In genomic region chr3:129598484-129598883, GRCh38 we compare ENCODE assay signal across 12 cellular contexts. TPM values are rescaled to one million over a fixed set of nuclear protein-coding genes. Genes with fewer than 3 reads are reported as not detected.
DNase-seq lines count a peak whose midpoint lies in the region; ATAC-seq, FAIRE-seq and TF ChIP-seq lines count a peak whose summit lies in the region.
"Had no signal": no experiment of that assay in that cellular context is flagged by ENCODE, and none has a peak within 500 bp of the region (broad histone marks: within the 10 kb centered on the region; RNA-seq: fewer than 3 reads in every experiment).

No MANE protein-coding gene starts in this region.

- POLR2A ChIA-PET in HepG2 (lab: Yijun Ruan, JAX): interaction anchor here (1.0 to 5.7 kb wide), 3 partner anchors 16 to 64 kb away, joined by 3 to 107 read pairs (median 33); no protein-coding TSS in a partner anchor

- no peaks in the 10 kb centered on the region for H3K36me3 ChIP-seq in GM23338 (ENCODE audit: insufficient read depth)
- H3K36me3 ChIP-seq in astrocyte (ENCODE audit: insufficient read depth, low read length): no peaks in the 10 kb centered on the region
- H3K36me3 ChIP-seq in HepG2 (replicated peaks in 1 of 2; ENCODE audit: control insufficient read depth in 1 of 2, insufficient read depth in 2 of 2, low read length in 2 of 2): peaks cover 0 to 5% of the 10 kb centered on the region in 2 experiments; a peak in 2 of 5 replicates

- TF ChIP-seq CTCF in GM23338 (conservative IDR thresholded peaks at IDR 0.05; ENCODE audit: low read depth in 2 of 2) (no peak), astrocyte (IDR thresholded peaks at IDR 0.05; ENCODE audit: insufficient read depth, low read depth, low read length) (no peak), HepG2 (CRISPR knock-in tag; IDR thresholded peaks at IDR 0.05) (no peak)

- H3F3A ChIP-seq in GM23338 (replicated peaks; ENCODE audit: low read depth): peaks cover 16% of the 10 kb centered on the region

- TF ChIP-seq EP300 in HepG2 (IDR thresholded peaks at IDR 0.05; ENCODE audit: low read depth in 2 of 2, low read length in 2 of 2) (no peak), HepG2 (CRISPR knock-in tag; IDR thresholded peaks at IDR 0.05; ENCODE audit: borderline replicate concordance) (no peak)

- H3K79me2 ChIP-seq in GM23338 (replicated peaks; ENCODE audit: insufficient read depth) (peaks cover 35% of the 10 kb centered on the region), astrocyte (ENCODE audit: insufficient read depth, low read length) (peaks cover 89% of the 10 kb centered on the region), HepG2 (ENCODE audit: insufficient read depth, low read length) (peaks cover 74% of the 10 kb centered on the region)

- peaks cover 20% of the 10 kb centered on the region for H3K27me3 Mint-ChIP-seq in GM23338 (ENCODE audit: insufficient read depth, low read depth, poor library complexity)
- H3K27me3 Mint-ChIP-seq in astrocyte (ENCODE audit: low read depth, unreplicated experiment): no peaks in the 10 kb centered on the region

- no peak for TF ChIP-seq POLR2A in HepG2 (IDR thresholded peaks at IDR 0.05; ENCODE audit: insufficient read depth in 1 of 2, low read depth in 2 of 2, low read length in 2 of 2)

- H3K4me3 ChIP-seq in GM23338 (no peak overlapping the region), astrocyte (ENCODE audit: insufficient read depth, low read depth, low read length) (no peak overlapping the region), HepG2 (replicated peaks in 1 of 3; ENCODE audit: insufficient read depth in 1 of 3, low read depth in 2 of 3, low read length in 3 of 3) (no peak overlapping the region; a peak in 1 of 6 replicates)

- H3K27ac ChIP-seq in GM23338 (ENCODE audit: low read depth) (no peak overlapping the region), astrocyte (ENCODE audit: low read depth, low read length) (peak overlapping the region; percentile 91), HepG2 (ENCODE audit: extremely low read length, insufficient read depth, low read length) (no peak overlapping the region)
- H3K27ac ChIP-seq: C4-2B had no signal

- CTCF ChIA-PET in HepG2 (lab: Yijun Ruan, JAX; ENCODE audit: low intra/inter-chr PET ratio, low total read pairs): no interaction called here

- H3K9ac ChIP-seq in astrocyte (ENCODE audit: low read length) (peak overlapping the region; percentile 79), HepG2 (ENCODE audit: insufficient read depth, low read depth, low read length) (no peak overlapping the region)

- no TSS peak for BruUV-seq in HepG2 (replicated peaks; lab: Mats Ljungman, UMichigan)

- peaks cover 82% of the 10 kb centered on the region for H3K4me1 Mint-ChIP-seq in GM23338
- H3K4me1 Mint-ChIP-seq in astrocyte (ENCODE audit: low read depth, unreplicated experiment): peaks cover 78% of the 10 kb centered on the region
- peaks cover 77% of the 10 kb centered on the region for H3K4me1 Mint-ChIP-seq in stimulated activated effector memory CD8-positive, alpha-beta T cell treated with anti-CD3 and anti-CD28 coated beads, Interleukin-12 subunit alpha, Interleukin-12 subunit beta, amount 100 ng/mL, for 72 hours

- H3K27ac Mint-ChIP-seq in GM23338: no peak overlapping the region
- peak overlapping the region; percentile 86 for H3K27ac Mint-ChIP-seq in astrocyte (ENCODE audit: unreplicated experiment)
- H3K27ac Mint-ChIP-seq in stimulated activated effector memory CD8-positive, alpha-beta T cell treated with anti-CD3 and anti-CD28 coated beads, Interleukin-12 subunit alpha, Interleukin-12 subunit beta, amount 100 ng/mL, for 72 hours: peak overlapping the region; percentile 21

- no peak for DNase-seq in GM23338 (ENCODE audit: low spot score)
- DNase-seq in astrocyte (ENCODE audit: low read depth): no peak
- no peak for DNase-seq in HepG2 (ENCODE audit: low spot score)
- no peak for DNase-seq in stimulated activated effector memory CD8-positive, alpha-beta T cell treated with anti-CD3 and anti-CD28 coated beads, Interleukin-12 subunit alpha, Interleukin-12 subunit beta, amount 100 ng/mL, for 72 hours (ENCODE audit: low spot score in 2 of 2)
- no peak for DNase-seq in dedifferentiated amniotic fluid mesenchymal stem cell (ENCODE audit: extremely low spot score)
- no peak for DNase-seq in RCC 7860 (ENCODE audit: low spot score)
- no peak for DNase-seq in NCI-H69 (lab: John Stamatoyannopoulos, UW)
- DNase-seq: activated CD4-positive, CD25-positive, alpha-beta regulatory T cell treated with anti-CD3 and anti-CD28 coated beads, Interleukin-2, amount 50 U/mL, for 72 hours; naive B cell; NCI-H187 treated with DMSO at 0.1 percent for 48 hours had no signal

- FAIRE-seq in astrocyte (lab: Jason Lieb, UNC) (no peak), HepG2 (lab: Jason Lieb, UNC) (no peak), RCC 7860 (lab: Jason Lieb, UNC) (no peak)

- in situ Hi-C loops in HepG2 (cut with HindIII; ENCODE audit: extremely low pct_ligation_motif_present, low pct_unique_long_range_greater_than_20kb): no loop called here

- no peaks in the 10 kb centered on the region for H3K9me3 ChIP-seq in astrocyte (ENCODE audit: insufficient read depth, low read depth, low read length)
- H3K9me3 ChIP-seq in HepG2 (ENCODE audit: low read length): no peaks in the 10 kb centered on the region

- intact Hi-C loops in HepG2 (cut with micrococcal nuclease; ENCODE audit: unreplicated experiment): no loop called here

- H3K4me3 Mint-ChIP-seq in GM23338 (peak overlapping the region; percentile 8; the same call in 1 of the 3 replicates), astrocyte (ENCODE audit: unreplicated experiment) (no peak overlapping the region)
- no peak overlapping the region for H3K4me3 Mint-ChIP-seq in stimulated activated effector memory CD8-positive, alpha-beta T cell treated with anti-CD3 and anti-CD28 coated beads, Interleukin-12 subunit alpha, Interleukin-12 subunit beta, amount 100 ng/mL, for 72 hours
- H3K4me3 Mint-ChIP-seq: naive B cell had no signal

- H3K4me2 ChIP-seq in GM23338: no peak overlapping the region
- peak overlapping the region; percentile 80 for H3K4me2 ChIP-seq in astrocyte (ENCODE audit: low read length)
- peak overlapping the region; percentile 85 for H3K4me2 ChIP-seq in HepG2 (ENCODE audit: low read depth, low read length)

- H3K36me3 Mint-ChIP-seq in GM23338 (ENCODE audit: low read depth) (no peaks in the 10 kb centered on the region; the same call in 2 of the 3 replicates), astrocyte (ENCODE audit: low read depth, unreplicated experiment) (peaks cover 2% of the 10 kb centered on the region)
- H3K36me3 Mint-ChIP-seq in stimulated activated effector memory CD8-positive, alpha-beta T cell treated with anti-CD3 and anti-CD28 coated beads, Interleukin-12 subunit alpha, Interleukin-12 subunit beta, amount 100 ng/mL, for 72 hours: peaks cover 7% of the 10 kb centered on the region
- H3K36me3 Mint-ChIP-seq: naive B cell had no signal

- WGBS in HepG2 (ENCODE audit: low lambda C conversion rate): 87% methylated on average over 9 of the region's 11 CpGs

- H3K4me1 ChIP-seq in GM23338 (ENCODE audit: insufficient read depth) (peaks cover 59% of the 10 kb centered on the region), astrocyte (ENCODE audit: insufficient read depth, low read length) (peaks cover 63% of the 10 kb centered on the region), HepG2 (ENCODE audit: insufficient read depth, low read length) (peaks cover 96% of the 10 kb centered on the region)

- H3K9me3 Mint-ChIP-seq in GM23338: no peaks in the 10 kb centered on the region
- H3K9me3 Mint-ChIP-seq in astrocyte (ENCODE audit: unreplicated experiment): no peaks in the 10 kb centered on the region
- H3K9me3 Mint-ChIP-seq in stimulated activated effector memory CD8-positive, alpha-beta T cell treated with anti-CD3 and anti-CD28 coated beads, Interleukin-12 subunit alpha, Interleukin-12 subunit beta, amount 100 ng/mL, for 72 hours: no peaks in the 10 kb centered on the region
- H3K9me3 Mint-ChIP-seq: naive B cell had no signal

- TF ChIP-seq RAD21 in HepG2 (CRISPR knock-in tag; IDR thresholded peaks at IDR 0.05): no peak

- no peaks in the 10 kb centered on the region for H3K27me3 ChIP-seq in GM23338 (ENCODE audit: insufficient read depth)
- H3K27me3 ChIP-seq in astrocyte (ENCODE audit: insufficient read depth, low read length): no peaks in the 10 kb centered on the region
- no peaks in the 10 kb centered on the region for H3K27me3 ChIP-seq in HepG2 (ENCODE audit: control insufficient read depth in 1 of 2, insufficient read depth in 2 of 2, low read length in 2 of 2)

- no peak for ATAC-seq in GM23338
- no peak for ATAC-seq in HepG2
- peak; percentile 2 for ATAC-seq in stimulated activated effector memory CD8-positive, alpha-beta T cell treated with anti-CD3 and anti-CD28 coated beads, Interleukin-12 subunit alpha, Interleukin-12 subunit beta, amount 100 ng/mL, for 72 hours
- no peak for ATAC-seq in GM18909 (IDR thresholded peaks at IDR 0.05; ENCODE audit: poor library complexity, unreplicated experiment)

- H2AFZ ChIP-seq in GM23338 (no peak overlapping the region), astrocyte (ENCODE audit: low read depth, low read length) (no peak overlapping the region), HepG2 (ENCODE audit: low read length) (no peak overlapping the region)

- no peaks in the 10 kb centered on the region for H3K9me2 ChIP-seq in GM23338 (ENCODE audit: insufficient read depth)

- H4K20me1 ChIP-seq in GM23338 (replicated peaks; ENCODE audit: insufficient read depth) (peaks cover 3% of the 10 kb centered on the region; the same call in 1 of the 2 replicates), astrocyte (ENCODE audit: insufficient read depth, low read length) (peaks cover 24% of the 10 kb centered on the region), HepG2 (ENCODE audit: insufficient read depth, low read length) (peaks cover 26% of the 10 kb centered on the region)

RNA-seq across cellular contexts. Expression of gene PLXND1, which starts 8.0 kb away (rescaled TPM):
- 30.7 and 60.4 TPM in 2 replicates for total RNA-seq in GM23338 (2014; rRNA removed; shearing (Covaris generic))
- 13.3 and 14.7 TPM in 2 replicates for polyA plus RNA-seq in GM23338 (2016; fragmentation: Nextera tagmentation; extraction: Ambion mirVana)
- total RNA-seq in astrocyte: 184 and 188 TPM in 2 replicates
- 15.9 and 25.3 TPM in 2 replicates for total RNA-seq in HepG2 (2016; rRNA removed; fragmentation: Illumina TruSeq; extraction: Trizol)
- total RNA-seq in HepG2 (2016; cell fraction: cytosol; rRNA removed; fragmentation: Illumina TruSeq; extraction: Trizol; ENCODE audit: low read depth): 6.6 and 10.2 TPM in 2 replicates
- 17.4 and 18.7 TPM in 2 replicates for total RNA-seq in HepG2 (2016; cell fraction: insoluble cytoplasmic fraction; rRNA removed; fragmentation: Illumina TruSeq; extraction: Trizol)
- total RNA-seq in HepG2 (2016; cell fraction: membrane; rRNA removed; fragmentation: Illumina TruSeq; extraction: Trizol): 20.1 and 23.5 TPM in 2 replicates
- 31.2 and 42.9 TPM in 2 replicates for total RNA-seq in HepG2 (2016; cell fraction: nucleus; rRNA removed; fragmentation: Illumina TruSeq; extraction: Trizol)
- polyA plus RNA-seq in HepG2 (2011; rRNA removed): 42.0 and 51.9 TPM in 2 replicates
- polyA plus RNA-seq in HepG2 (2011; cell fraction: cytosol; rRNA removed): 32.8 and 38.1 TPM in 2 replicates
- polyA plus RNA-seq in HepG2 (2011; cell fraction: nucleus; rRNA removed): 227 and 266 TPM in 2 replicates
- polyA plus RNA-seq in HepG2 (2012): 48.7 and 95.9 TPM in 2 replicates
- 4.4 and 4.6 TPM in 2 replicates for polyA plus RNA-seq in HepG2 (2016; cell fraction: cytosol; fragmentation: Illumina TruSeq; extraction: Trizol; ENCODE audit: low read depth)
- polyA plus RNA-seq in HepG2 (2016; cell fraction: insoluble cytoplasmic fraction; fragmentation: Illumina TruSeq; extraction: Trizol; ENCODE audit: low read depth): 20.5 and 26.7 TPM in 2 replicates
- 14.3 and 14.5 TPM in 2 replicates for polyA plus RNA-seq in HepG2 (2016; cell fraction: membrane; fragmentation: Illumina TruSeq; extraction: Trizol; ENCODE audit: low read depth)
- polyA plus RNA-seq in HepG2 (2016; cell fraction: nucleus; fragmentation: Illumina TruSeq; extraction: Trizol; ENCODE audit: insufficient read depth, low read depth): 87.9 and 89.2 TPM in 2 replicates
- 25.6 and 59.9 TPM in 2 replicates for polyA minus RNA-seq in HepG2 (2011; rRNA and poly(A)+ RNA removed; ENCODE audit: low replicate concordance)
- polyA minus RNA-seq in HepG2 (2011; cell fraction: cytosol; rRNA and poly(A)+ RNA removed): 30.9 and 54.1 TPM in 2 replicates
- 61.7 and 71.7 TPM in 2 replicates for polyA minus RNA-seq in HepG2 (2011; cell fraction: nucleus; rRNA and poly(A)+ RNA removed)

RNA-seq across cellular contexts. Expression of gene H1-8, which starts 55.5 kb away (rescaled TPM):
- total RNA-seq in GM23338 (2014; rRNA removed; shearing (Covaris generic)): not detected in 2 replicates
- polyA plus RNA-seq in GM23338 (2016; fragmentation: Nextera tagmentation; extraction: Ambion mirVana) (not detected in 2 replicates), HepG2 (2011; rRNA removed) (0.08 TPM in 1 of 2 replicates, not detected in the other)
- total RNA-seq in astrocyte (not detected in 2 replicates), HepG2 (2016; rRNA removed; fragmentation: Illumina TruSeq; extraction: Trizol) (not detected in 2 replicates)
- total RNA-seq in HepG2 (2016; cell fraction: cytosol; rRNA removed; fragmentation: Illumina TruSeq; extraction: Trizol; ENCODE audit: low read depth): not detected in 2 replicates
- total RNA-seq in HepG2 (2016; cell fraction: insoluble cytoplasmic fraction; rRNA removed; fragmentation: Illumina TruSeq; extraction: Trizol): not detected in 2 replicates
- total RNA-seq in HepG2 (2016; cell fraction: membrane; rRNA removed; fragmentation: Illumina TruSeq; extraction: Trizol): not detected in 2 replicates
- total RNA-seq in HepG2 (2016; cell fraction: nucleus; rRNA removed; fragmentation: Illumina TruSeq; extraction: Trizol): not detected in 2 replicates
- polyA plus RNA-seq in HepG2 (2011; cell fraction: cytosol; rRNA removed): 0.09 and 0.12 TPM in 2 replicates
- not detected in 2 replicates for polyA plus RNA-seq in HepG2 (2011; cell fraction: nucleus; rRNA removed)
- polyA plus RNA-seq in HepG2 (2012): not detected in 2 replicates
- not detected in 2 replicates for polyA plus RNA-seq in HepG2 (2016; cell fraction: cytosol; fragmentation: Illumina TruSeq; extraction: Trizol; ENCODE audit: low read depth)
- polyA plus RNA-seq in HepG2 (2016; cell fraction: insoluble cytoplasmic fraction; fragmentation: Illumina TruSeq; extraction: Trizol; ENCODE audit: low read depth): not detected in 2 replicates
- not detected in 2 replicates for polyA plus RNA-seq in HepG2 (2016; cell fraction: membrane; fragmentation: Illumina TruSeq; extraction: Trizol; ENCODE audit: low read depth)
- polyA plus RNA-seq in HepG2 (2016; cell fraction: nucleus; fragmentation: Illumina TruSeq; extraction: Trizol; ENCODE audit: insufficient read depth, low read depth): not detected in 2 replicates
- polyA minus RNA-seq in HepG2 (2011; rRNA and poly(A)+ RNA removed; ENCODE audit: low replicate concordance): not detected in 2 replicates
- not detected in 2 replicates for polyA minus RNA-seq in HepG2 (2011; cell fraction: cytosol; rRNA and poly(A)+ RNA removed)
- polyA minus RNA-seq in HepG2 (2011; cell fraction: nucleus; rRNA and poly(A)+ RNA removed): not detected in 2 replicates
